Comparison of ENCODE assay signal across 1 cellular context in genomic region chr14:70642313-70643235, GRCh38.
A peak's percentile ranks its signal among the peaks of the same experiment; 100 is the strongest.
TF ChIP-seq lines count a peak whose summit lies in the region.

No MANE protein-coding gene starts in this region.

TF ChIP-seq in GM12878, 131 proteins besides CTCF, POLR2A, EP300 and RAD21 (continued from another document):
- TF ChIP-seq TARDBP (IDR thresholded peaks at IDR 0.05; ENCODE audit: borderline replicate concordance) (no peak), PAX8 (IDR thresholded peaks at IDR 0.05) (no peak), TCF3 (IDR thresholded peaks at IDR 0.05; ENCODE audit: borderline replicate concordance, insufficient read depth, low read depth, low read length) (peak; percentile 56; the same call in 1 of the 2 replicates), ZNF274 (IDR thresholded peaks at IDR 0.05; ENCODE audit: insufficient read depth, insufficient read length) (no peak), PRDM15 (CRISPR knock-in tag; IDR thresholded peaks at IDR 0.05) (no peak), IRF4 (IDR thresholded peaks at IDR 0.05; ENCODE audit: low read depth, low read length) (no peak), RFX5 (IDR thresholded peaks at IDR 0.05; ENCODE audit: low read depth, low read length) (no peak), ATF2 (IDR thresholded peaks at IDR 0.05; ENCODE audit: low read length) (no peak), MYC (IDR thresholded peaks at IDR 0.05; ENCODE audit: insufficient read depth, insufficient read length, insufficient replicate concordance, low read length, severe bottlenecking) (no peak), ZNF592 (IDR thresholded peaks at IDR 0.05) (peak; percentile 20; the same call in 1 of the 2 replicates), TCF7 (IDR thresholded peaks at IDR 0.05; ENCODE audit: borderline replicate concordance) (no peak), KLF5 (IDR thresholded peaks at IDR 0.05; ENCODE audit: partially characterized antibody) (no peak)
